Comparison of ENCODE assay signal across 24 cellular contexts in genomic region chr4:108891921-108892320, GRCh38.
"Had no signal": no experiment of that assay in that cellular context is flagged by ENCODE, and none has a peak within 500 bp of the region (broad histone marks: within the 10 kb centered on the region; RNA-seq: fewer than 3 reads in every experiment).

No MANE protein-coding gene starts in this region.

- H3K4me3 ChIP-seq: MG63, SJSA1, SK-N-MC had no signal

- H3K27ac ChIP-seq: SJSA1, SK-N-MC had no signal

- H3K27me3 ChIP-seq: MG63, SJSA1 had no signal

- DNase-seq: IMR-90, Karpas-422, KG1, MG63, NCI-H1092, NCI-H1105 treated with DMSO at 0.1 percent for 48 hours, NCI-H1417 treated with DMSO at 0.1 percent for 48 hours, NCI-H146, NCI-H1694 treated with DMSO at 0.1 percent for 48 hours, NCI-H1930, NCI-H2081, NCI-H2171, NCI-H226, NCI-H446, NCI-H510A, NCI-H524 treated with DMSO at 0.1 percent for 48 hours, NCI-H69, NCI-H774, Right ventricle myocardium superior, RPMI8226, SIG-M5 had no signal

- H3K9me3 ChIP-seq: MG63, SJSA1 had no signal

- ATAC-seq: HepG2 had no signal

- H3K36me3 ChIP-seq: MG63, SJSA1 had no signal
